8 cellular contexts compared by ENCODE assay signal in genomic region chr5:160438316-160439204, GRCh38. TPM values are rescaled to one million over a fixed set of nuclear protein-coding genes. Genes with fewer than 3 reads are reported as not detected.
DNase-seq lines count a peak whose midpoint lies in the region; ATAC-seq, FAIRE-seq and TF ChIP-seq lines count a peak whose summit lies in the region.

No MANE protein-coding gene starts in this region.

- H3K9ac ChIP-seq in HUES48 (ENCODE audit: low read depth, low read length) (no peak overlapping the region), stomach smooth muscle (ENCODE audit: low read length in 2 of 2) (peak overlapping the region; percentile 34 to 73)

- H3K27ac Mint-ChIP-seq in natural killer cell, result peak overlapping the region; percentile 82 to 88

- FAIRE-seq in D721Med (lab: Jason Lieb, UNC), result peak; percentile 95

- peak; percentile 30 for DNase-seq in D721Med (ENCODE audit: insufficient read length, low spot score)
- DNase-seq in OCI-M1 (lab: John Stamatoyannopoulos, UW), result peak; percentile 84
- DNase-seq in activated T-cell treated with anti-CD3 and anti-CD28 coated beads, Interleukin-2, amount 50 U/mL, for 48 hours, result peak; percentile 63 to 73
- DNase-seq in fibroblast of mammary gland (ENCODE audit: low read depth), result peak; percentile 72
- peak; percentile 37 for DNase-seq in natural killer cell

- TF ChIP-seq CTCF in D721Med (IDR thresholded peaks at IDR 0.05; ENCODE audit: insufficient read depth, missing control alignments) (peak; percentile 95), fibroblast of mammary gland (conservative IDR thresholded peaks at IDR 0.05; ENCODE audit: control insufficient read depth, insufficient read depth, low read depth, low read length) (peak; percentile 98), natural killer cell (IDR thresholded peaks at IDR 0.05) (peak; percentile 65)

- H3K4me3 Mint-ChIP-seq in natural killer cell, result peak overlapping the region; percentile 92

- H3K36me3 ChIP-seq in HUES48 (ENCODE audit: control insufficient read depth, insufficient read depth, low read length) (no peaks in the 10 kb centered on the region), stomach smooth muscle (ENCODE audit: control insufficient read depth in 2 of 2, insufficient read depth in 2 of 2, low read length in 2 of 2) (no peaks in the 10 kb centered on the region)

- H3K4me3 ChIP-seq in HUES48 (ENCODE audit: low read depth, low read length), result peak overlapping the region; percentile 56
- H3K4me3 ChIP-seq in fibroblast of mammary gland (ENCODE audit: control insufficient read depth, low read depth, low read length), result peak overlapping the region; percentile 49
- H3K4me3 ChIP-seq in stomach smooth muscle (ENCODE audit: low read length in 2 of 2), result peak overlapping the region; percentile 61 to 81

- no peaks in the 10 kb centered on the region for H3K27me3 ChIP-seq in HUES48 (ENCODE audit: control insufficient read depth, insufficient read depth, low read length)
- H3K27me3 ChIP-seq in stomach smooth muscle (ENCODE audit: control insufficient read depth in 1 of 2, insufficient read depth in 2 of 2, low read length in 2 of 2), result no peaks in the 10 kb centered on the region

- peaks cover 10 to 19% of the 10 kb centered on the region in 2 donors for H3K27me3 Mint-ChIP-seq in natural killer cell (ENCODE audit: low read depth in 2 of 2)

- peaks cover 4% of the 10 kb centered on the region for H3K4me1 ChIP-seq in HUES48 (ENCODE audit: control insufficient read depth, insufficient read depth, low read length)
- H3K4me1 ChIP-seq in stomach smooth muscle (ENCODE audit: control insufficient read depth, insufficient read depth, low read length), result peaks cover 8% of the 10 kb centered on the region

- intact Hi-C loops in natural killer cell (cut with micrococcal nuclease), result loop anchor here (1.0 kb wide), 2 partner anchors 30 to 70 kb away; no protein-coding TSS in a partner anchor

- H3K27ac ChIP-seq in HUES48 (ENCODE audit: low read depth, low read length), result no peak overlapping the region
- H3K27ac ChIP-seq in stomach smooth muscle (ENCODE audit: low read length), result no peak overlapping the region

- H3K9me3 Mint-ChIP-seq in natural killer cell, result no peaks in the 10 kb centered on the region

- no peaks in the 10 kb centered on the region for H3K36me3 Mint-ChIP-seq in natural killer cell

- peaks cover 13 to 17% of the 10 kb centered on the region in 2 donors for H3K4me1 Mint-ChIP-seq in natural killer cell

- H3K9me3 ChIP-seq in HUES48 (ENCODE audit: control insufficient read depth, insufficient read depth, low read length), result no peaks in the 10 kb centered on the region
- no peaks in the 10 kb centered on the region for H3K9me3 ChIP-seq in stomach smooth muscle (ENCODE audit: control insufficient read depth in 2 of 2, low read length in 2 of 2)

- ATAC-seq in GM21423 (IDR thresholded peaks at IDR 0.05; ENCODE audit: unreplicated experiment), result peak; percentile 23
- peak; percentile 68 to 77 (median 71) for ATAC-seq in natural killer cell

RNA-seq across cellular contexts. Expression of gene PTTG1, which starts 16.9 kb away (rescaled TPM):
- total RNA-seq in natural killer cell, result 10 to 100 TPM; 11.7 to 14.8 (median 12.1) TPM

RNA-seq across cellular contexts. Expression of gene SLU7, which starts 19.7 kb away (rescaled TPM):
- total RNA-seq in natural killer cell, result 100 to 1,000 TPM; 114 to 143 (median 118) TPM

RNA-seq across cellular contexts. Expression of gene FAM200C, which starts 38.7 kb away (rescaled TPM):
- under 1 TPM; 0.28 to 0.57 (median 0.33) TPM for total RNA-seq in natural killer cell

Comparison
In these comparisons a context has a peak if more than half of its experiments do, and no peak if none do; other contexts are left out.
1. DNase-seq: peak in every context shown above with its lines; median percentile 84 in OCI-M1; 72 in fibroblast of mammary gland; 68 in activated T-cell treated with anti-CD3 and anti-CD28 coated beads, Interleukin-2, amount 50 U/mL, for 48 hours; 37 in natural killer cell; 30 in D721Med.